In the genomic region with DNA sequence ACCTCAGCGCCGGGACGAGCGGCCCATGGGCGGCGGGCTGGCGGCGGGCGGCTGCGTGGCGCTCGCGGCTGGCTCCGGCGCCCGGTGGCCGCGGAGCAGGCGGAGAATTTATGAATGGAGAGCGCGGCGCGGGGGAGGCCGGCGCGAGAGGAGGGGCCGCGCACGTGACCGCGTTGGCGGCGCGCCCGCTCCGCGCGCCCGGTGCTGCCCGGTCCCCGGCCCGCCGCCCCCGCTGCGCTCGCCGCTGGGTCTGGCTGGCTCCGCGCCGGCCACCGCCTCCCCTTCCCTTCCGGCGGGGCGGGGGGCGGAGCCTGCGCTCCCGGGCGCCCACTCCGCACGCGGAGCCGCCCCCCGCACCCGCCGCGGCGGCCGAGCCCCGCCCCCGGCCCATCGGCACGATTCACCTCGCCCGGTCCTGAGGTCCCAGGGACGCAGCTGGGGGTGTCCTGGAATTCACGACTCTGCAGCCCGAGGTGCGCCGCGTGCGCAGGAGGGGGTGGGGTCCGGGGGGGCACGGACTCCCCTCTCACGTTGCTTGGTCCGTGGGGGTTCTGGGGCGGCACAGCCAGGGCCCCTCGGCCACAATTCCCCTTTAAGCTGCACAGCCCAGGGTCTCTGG, we compare ENCODE assay signal across 1 cellular context.
A peak's percentile ranks its signal among the peaks of the same experiment; 100 is the strongest.
TF ChIP-seq lines count a peak whose summit lies in the region.

Gene CBARP, minus strand, starts transcription at position 252 of the 619 bp plus-strand sequence. CDS start 1,905 bp downstream, outside the sequence.

TF ChIP-seq in HCT116, 20 proteins besides CTCF, POLR2A, EP300 and RAD21 (continued from another document):
- no peak for TF ChIP-seq ZBTB33 (IDR thresholded peaks at IDR 0.05; ENCODE audit: extremely low read depth, insufficient replicate concordance, low read length)
- TF ChIP-seq FOSL1 (IDR thresholded peaks at IDR 0.05; ENCODE audit: low read depth) = no peak
- TF ChIP-seq MAX (IDR thresholded peaks at IDR 0.05) = peak; percentile 25; the same call in 1 of the 2 replicates
- TF ChIP-seq SP1 (IDR thresholded peaks at IDR 0.05; ENCODE audit: low read depth) = no peak
- TF ChIP-seq ZFX (IDR thresholded peaks at IDR 0.05) = 0 out of 2 replicates have a peak, but pooled peaks have one; percentile 27
- no peak for TF ChIP-seq TCF7L2 (IDR thresholded peaks at IDR 0.05; ENCODE audit: borderline replicate concordance, extremely low read depth, insufficient read depth, insufficient read length)
- TF ChIP-seq EZH2phosphoT487 (IDR thresholded peaks at IDR 0.05; ENCODE audit: borderline replicate concordance) = no peak
TF ChIP-seq in HCT116: peak in this region for 5.
